8 cellular contexts compared by ENCODE assay signal in genomic region chr20:23161968-23162696, GRCh38.
DNase-seq lines count a peak whose midpoint lies in the region; ATAC-seq and TF ChIP-seq lines count a peak whose summit lies in the region.

No MANE protein-coding gene starts in this region.

- no peaks in the 10 kb centered on the region for H3K36me3 Mint-ChIP-seq in activated naive CD4-positive, alpha-beta T cell treated with anti-CD3 and anti-CD28 coated beads, Interleukin-2, amount 50 U/mL, for 72 hours

- no peaks in the 10 kb centered on the region for H3K9me3 Mint-ChIP-seq in activated naive CD4-positive, alpha-beta T cell treated with anti-CD3 and anti-CD28 coated beads, Interleukin-2, amount 50 U/mL, for 72 hours

- H3K27ac Mint-ChIP-seq in activated naive CD4-positive, alpha-beta T cell treated with anti-CD3 and anti-CD28 coated beads, Interleukin-2, amount 50 U/mL, for 72 hours = no peak overlapping the region

- TF ChIP-seq CTCF in epithelial cell of esophagus (IDR thresholded peaks at IDR 0.05; ENCODE audit: insufficient read depth, low read depth, low read length, missing control alignments) = no peak
- TF ChIP-seq CTCF in omental fat pad (IDR thresholded peaks at IDR 0.05) = no peak

- H3K4me3 ChIP-seq in epithelial cell of esophagus (ENCODE audit: low read length) = no peak overlapping the region

- DNase-seq in DMS79 treated with DMSO at 0.1 percent for 48 hours (lab: John Stamatoyannopoulos, UW) (peak; percentile 61), NCI-H2196 (lab: John Stamatoyannopoulos, UW; ENCODE audit: unreplicated experiment) (peak; percentile 98), epithelial cell of esophagus (ENCODE audit: low read depth) (peak; percentile 99), omental fat pad (ENCODE audit: low spot score) (peak; percentile 90), iPS-NIHi11 (ENCODE audit: low spot score) (no peak)
- no peak for DNase-seq in activated naive CD4-positive, alpha-beta T cell treated with anti-CD3 and anti-CD28 coated beads, Interleukin-2, amount 50 U/mL, for 72 hours (ENCODE audit: low spot score in 2 of 2)

- ATAC-seq in omental fat pad (ENCODE audit: low FRiP score) = peak; percentile 55
- ATAC-seq in activated naive CD4-positive, alpha-beta T cell treated with anti-CD3 and anti-CD28 coated beads, Interleukin-2, amount 50 U/mL, for 72 hours = no peak
- no peak for ATAC-seq in GM21390 (IDR thresholded peaks at IDR 0.05; ENCODE audit: unreplicated experiment)
- ATAC-seq in HG02759 (IDR thresholded peaks at IDR 0.05; ENCODE audit: unreplicated experiment) = no peak

Comparison
In these comparisons a context has a peak if more than half of its experiments do, and no peak if none do; other contexts are left out.
1. DNase-seq: peak in DMS79 treated with DMSO at 0.1 percent for 48 hours (single experiment), NCI-H2196 (single experiment), epithelial cell of esophagus (single experiment) and omental fat pad (single experiment); none in iPS-NIHi11 (single experiment) and activated naive CD4-positive, alpha-beta T cell treated with anti-CD3 and anti-CD28 coated beads, Interleukin-2, amount 50 U/mL, for 72 hours (0 of 2).